23 cellular contexts compared by ENCODE assay signal in genomic region chr5:133801431-133801830, GRCh38.
"Had no signal": no experiment of that assay in that cellular context is flagged by ENCODE, and none has a peak within 500 bp of the region (broad histone marks: within the 10 kb centered on the region; RNA-seq: fewer than 3 reads in every experiment).

No MANE protein-coding gene starts in this region.

- FAIRE-seq: HepG2, K562, RCC 7860 had no signal

- H3K9ac ChIP-seq: KMS-11 had no signal

- H3K9me3 ChIP-seq: SJSA1 had no signal

- H3K4me2 ChIP-seq: KMS-11 had no signal

- ATAC-seq: K562 had no signal

- H3K4me3 ChIP-seq: K562, SJSA1, SK-N-MC had no signal

- H3K27ac ChIP-seq: KMS-11, SJSA1, SK-N-MC had no signal

- H3K36me3 ChIP-seq: SJSA1 had no signal

- DNase-seq: IMR-90, Kasumi-1, MV-4-11, NCI-H1048, NCI-H1105, NCI-H1417, NCI-H1436 treated with DMSO at 0.1 percent for 48 hours, NCI-H1694, NCI-H187 treated with DMSO at 0.1 percent for 48 hours, NCI-H2081, NCI-H2107, NCI-H2227 treated with DMSO at 0.1 percent for 48 hours, NCI-H526 treated with DMSO at 0.1 percent for 48 hours, NCI-H774, Right ventricle myocardium superior, RPMI8226, SIG-M5 had no signal

- H3K4me1 ChIP-seq: SJSA1 had no signal
